Comparison of ENCODE assay signal across 11 cellular contexts in genomic region chr15:91186892-91187644, GRCh38.
A peak's percentile ranks its signal among the peaks of the same experiment; 100 is the strongest.
DNase-seq lines count a peak whose midpoint lies in the region; ATAC-seq and TF ChIP-seq lines count a peak whose summit lies in the region.
"Had no signal": no experiment of that assay in that cellular context is flagged by ENCODE, and none has a peak within 500 bp of the region (broad histone marks: within the 10 kb centered on the region; RNA-seq: fewer than 3 reads in every experiment).

No MANE protein-coding gene starts in this region.

- H4K20me1 ChIP-seq in HCT116 (ENCODE audit: insufficient read depth) = no peaks in the 10 kb centered on the region

- RAD21 ChIA-PET in HCT116 (lab: Charles Lee; ENCODE audit: low non-redundant PET in 1 of 2, low total read pairs in 2 of 2, uncharacterized antibody in 2 of 2, unreplicated experiment in 2 of 2) = no interaction called here

- no peak overlapping the region for H3K9ac ChIP-seq in HCT116 (ENCODE audit: low read length)

- peaks cover 48% of the 10 kb centered on the region for H3K27me3 Mint-ChIP-seq in stimulated activated naive CD8-positive, alpha-beta T cell treated with anti-CD3 and anti-CD28 coated beads, Interleukin-15, amount 100 ng/mL, for 72 hours
- H3K27me3 Mint-ChIP-seq in activated T-cell treated with anti-CD3 and anti-CD28 coated beads, Interleukin-2, amount 50 U/mL, for 24 hours = peaks cover 46% of the 10 kb centered on the region

- H3K9me3 Mint-ChIP-seq in stimulated activated naive CD8-positive, alpha-beta T cell treated with anti-CD3 and anti-CD28 coated beads, Interleukin-15, amount 100 ng/mL, for 72 hours = no peaks in the 10 kb centered on the region
- no peaks in the 10 kb centered on the region for H3K9me3 Mint-ChIP-seq in activated T-cell treated with anti-CD3 and anti-CD28 coated beads, Interleukin-2, amount 50 U/mL, for 24 hours
- H3K9me3 Mint-ChIP-seq: activated naive CD4-positive, alpha-beta T cell treated with anti-CD3 and anti-CD28 coated beads, Interleukin-2, amount 50 U/mL, for 24 hours had no signal

- H3K27ac Mint-ChIP-seq in stimulated activated naive CD8-positive, alpha-beta T cell treated with anti-CD3 and anti-CD28 coated beads, Interleukin-15, amount 100 ng/mL, for 72 hours = no peak overlapping the region
- no peak overlapping the region for H3K27ac Mint-ChIP-seq in activated T-cell treated with anti-CD3 and anti-CD28 coated beads, Interleukin-2, amount 50 U/mL, for 24 hours
- H3K27ac Mint-ChIP-seq: activated naive CD4-positive, alpha-beta T cell treated with anti-CD3 and anti-CD28 coated beads, Interleukin-2, amount 50 U/mL, for 24 hours had no signal

- H3K4me1 ChIP-seq in HCT116 (ENCODE audit: control insufficient read depth in 1 of 2, insufficient read depth in 2 of 2, low read length in 2 of 2) (no peaks in the 10 kb centered on the region), RWPE2 (ENCODE audit: insufficient read depth, poor library complexity, severe bottlenecking) (no peaks in the 10 kb centered on the region)
- H3K4me1 ChIP-seq: heart left ventricle had no signal

- DNase-seq in AML-193 (lab: John Stamatoyannopoulos, UW) (peak; percentile 1 to 36), HCT116 (ENCODE audit: low read depth, low spot score) (no peak), RWPE2 (ENCODE audit: low spot score) (no peak), fibroblast of pulmonary artery (ENCODE audit: low read depth) (peak; percentile 44), T1000 (lab: John Stamatoyannopoulos, UW) (no peak)
- DNase-seq in stimulated activated naive CD8-positive, alpha-beta T cell treated with anti-CD3 and anti-CD28 coated beads, Interleukin-15, amount 100 ng/mL, for 72 hours = no peak
- DNase-seq in activated T-cell treated with anti-CD3 and anti-CD28 coated beads, Interleukin-2, amount 50 U/mL, for 24 hours = no peak
- DNase-seq: heart left ventricle, ovary had no signal

- intact Hi-C loops in HCT116 (cut with micrococcal nuclease) = no loop called here

- ATAC-seq in HCT116 = no peak
- peak; percentile 53; the same call in 1 of the 3 replicates for ATAC-seq in RWPE2 (ENCODE audit: low read depth)
- no peak for ATAC-seq in stimulated activated naive CD8-positive, alpha-beta T cell treated with anti-CD3 and anti-CD28 coated beads, Interleukin-15, amount 100 ng/mL, for 72 hours
- ATAC-seq in GM19452 (IDR thresholded peaks at IDR 0.05; ENCODE audit: unreplicated experiment) = no peak
- ATAC-seq: heart left ventricle had no signal

- TF ChIP-seq RAD21 in HCT116 (IDR thresholded peaks at IDR 0.05; ENCODE audit: low read depth) = no peak

- no peaks in the 10 kb centered on the region for H3K9me3 ChIP-seq in HCT116 (ENCODE audit: control insufficient read depth in 1 of 2, insufficient read depth in 1 of 2, low read depth in 1 of 2, low read length in 2 of 2)
- no peaks in the 10 kb centered on the region for H3K9me3 ChIP-seq in RWPE2 (ENCODE audit: severe bottlenecking)
- H3K9me3 ChIP-seq: heart left ventricle, ovary had no signal

- H3K4me3 Mint-ChIP-seq in stimulated activated naive CD8-positive, alpha-beta T cell treated with anti-CD3 and anti-CD28 coated beads, Interleukin-15, amount 100 ng/mL, for 72 hours = no peak overlapping the region
- no peak overlapping the region for H3K4me3 Mint-ChIP-seq in activated T-cell treated with anti-CD3 and anti-CD28 coated beads, Interleukin-2, amount 50 U/mL, for 24 hours
- H3K4me3 Mint-ChIP-seq: activated naive CD4-positive, alpha-beta T cell treated with anti-CD3 and anti-CD28 coated beads, Interleukin-2, amount 50 U/mL, for 24 hours had no signal

- no peak overlapping the region for H2AFZ ChIP-seq in HCT116 (ENCODE audit: low read depth, low read length, poor library complexity, severe bottlenecking)

- H3K36me3 Mint-ChIP-seq in activated T-cell treated with anti-CD3 and anti-CD28 coated beads, Interleukin-2, amount 50 U/mL, for 24 hours (ENCODE audit: low read depth) = no peaks in the 10 kb centered on the region
- H3K36me3 Mint-ChIP-seq: activated naive CD4-positive, alpha-beta T cell treated with anti-CD3 and anti-CD28 coated beads, Interleukin-2, amount 50 U/mL, for 24 hours had no signal

- no peaks in the 10 kb centered on the region for H3K79me2 ChIP-seq in HCT116 (ENCODE audit: insufficient read depth, low read length)

- no peak for TF ChIP-seq POLR2A in HCT116 (IDR thresholded peaks at IDR 0.05; ENCODE audit: borderline replicate concordance, extremely low read depth, insufficient read depth, insufficient read length)

- H3K36me3 ChIP-seq in HCT116 (ENCODE audit: control insufficient read depth in 1 of 2, insufficient read depth in 2 of 2, low read length in 2 of 2) = no peaks in the 10 kb centered on the region
- no peaks in the 10 kb centered on the region for H3K36me3 ChIP-seq in RWPE2 (ENCODE audit: low read depth)
- H3K36me3 ChIP-seq: heart left ventricle, ovary had no signal

- BruUV-seq in HCT116 (replicated peaks; lab: Mats Ljungman, UMichigan) = no TSS peak

- H3K27me3 ChIP-seq in HCT116 (ENCODE audit: insufficient read depth, low read length) = peaks cover 36% of the 10 kb centered on the region
- peaks cover 32% of the 10 kb centered on the region for H3K27me3 ChIP-seq in RWPE2 (ENCODE audit: insufficient read depth, poor library complexity, severe bottlenecking)
- H3K27me3 ChIP-seq: ovary had no signal

- H3K4me3 ChIP-seq in HCT116 (replicated peaks in 1 of 2; ENCODE audit: low read depth in 1 of 2, low read length in 2 of 2) (no peak overlapping the region), RWPE2 (ENCODE audit: severe bottlenecking) (no peak overlapping the region), fibroblast of pulmonary artery (replicated peaks; ENCODE audit: low read depth, low read length) (no peak overlapping the region)
- H3K4me3 ChIP-seq: heart left ventricle, ovary had no signal

- no peaks in the 10 kb centered on the region for H3K9me2 ChIP-seq in HCT116 (ENCODE audit: insufficient read depth)

- no peaks in the 10 kb centered on the region for H3K4me1 Mint-ChIP-seq in stimulated activated naive CD8-positive, alpha-beta T cell treated with anti-CD3 and anti-CD28 coated beads, Interleukin-15, amount 100 ng/mL, for 72 hours
- H3K4me1 Mint-ChIP-seq in activated T-cell treated with anti-CD3 and anti-CD28 coated beads, Interleukin-2, amount 50 U/mL, for 24 hours (ENCODE audit: low read depth) = no peaks in the 10 kb centered on the region
- H3K4me1 Mint-ChIP-seq: activated naive CD4-positive, alpha-beta T cell treated with anti-CD3 and anti-CD28 coated beads, Interleukin-2, amount 50 U/mL, for 24 hours had no signal

- POLR2A ChIA-PET in HCT116 (lab: Charles Lee) = no interaction called here

- CTCF ChIA-PET in HCT116 (lab: Charles Lee) = no interaction called here

- no peak overlapping the region for H3K4me2 ChIP-seq in HCT116 (ENCODE audit: low read length)

- no peak for TF ChIP-seq CTCF in HCT116 (IDR thresholded peaks at IDR 0.05 in 2 of 3, conservative IDR thresholded peaks at IDR 0.05 in 1 of 3; ENCODE audit: borderline replicate concordance in 1 of 3, insufficient read depth in 1 of 3, low read depth in 2 of 3, low read length in 2 of 3)
- no peak for TF ChIP-seq CTCF in RWPE2 (IDR thresholded peaks at IDR 0.05; ENCODE audit: poor library complexity, severe bottlenecking)
- no peak for TF ChIP-seq CTCF in fibroblast of pulmonary artery (IDR thresholded peaks at IDR 0.05; ENCODE audit: low read length, missing control alignments)

- H3K27ac ChIP-seq in HCT116 (ENCODE audit: low read depth, low read length) (no peak overlapping the region), RWPE2 (ENCODE audit: poor library complexity, severe bottlenecking) (no peak overlapping the region)
- H3K27ac ChIP-seq: heart left ventricle, ovary had no signal

TF ChIP-seq in HCT116, 20 proteins besides CTCF, POLR2A, EP300 and RAD21:
- TF ChIP-seq REST (IDR thresholded peaks at IDR 0.05; ENCODE audit: low read depth) (peak; percentile 78), SIN3A (IDR thresholded peaks at IDR 0.05; ENCODE audit: low read depth) (no peak), EZH2phosphoT487 (IDR thresholded peaks at IDR 0.05; ENCODE audit: borderline replicate concordance) (no peak)

Comparison
In these comparisons a context has a peak if more than half of its experiments do, and no peak if none do; other contexts are left out.
1. DNase-seq: peak in AML-193 (2 of 2) and fibroblast of pulmonary artery (single experiment); none in HCT116 (single experiment), RWPE2 (single experiment), stimulated activated naive CD8-positive, alpha-beta T cell treated with anti-CD3 and anti-CD28 coated beads, Interleukin-15, amount 100 ng/mL, for 72 hours (0 of 2), T1000 (single experiment) and activated T-cell treated with anti-CD3 and anti-CD28 coated beads, Interleukin-2, amount 50 U/mL, for 24 hours (single experiment).